ENCODE assay signal across 10 cellular contexts in the genomic region with DNA sequence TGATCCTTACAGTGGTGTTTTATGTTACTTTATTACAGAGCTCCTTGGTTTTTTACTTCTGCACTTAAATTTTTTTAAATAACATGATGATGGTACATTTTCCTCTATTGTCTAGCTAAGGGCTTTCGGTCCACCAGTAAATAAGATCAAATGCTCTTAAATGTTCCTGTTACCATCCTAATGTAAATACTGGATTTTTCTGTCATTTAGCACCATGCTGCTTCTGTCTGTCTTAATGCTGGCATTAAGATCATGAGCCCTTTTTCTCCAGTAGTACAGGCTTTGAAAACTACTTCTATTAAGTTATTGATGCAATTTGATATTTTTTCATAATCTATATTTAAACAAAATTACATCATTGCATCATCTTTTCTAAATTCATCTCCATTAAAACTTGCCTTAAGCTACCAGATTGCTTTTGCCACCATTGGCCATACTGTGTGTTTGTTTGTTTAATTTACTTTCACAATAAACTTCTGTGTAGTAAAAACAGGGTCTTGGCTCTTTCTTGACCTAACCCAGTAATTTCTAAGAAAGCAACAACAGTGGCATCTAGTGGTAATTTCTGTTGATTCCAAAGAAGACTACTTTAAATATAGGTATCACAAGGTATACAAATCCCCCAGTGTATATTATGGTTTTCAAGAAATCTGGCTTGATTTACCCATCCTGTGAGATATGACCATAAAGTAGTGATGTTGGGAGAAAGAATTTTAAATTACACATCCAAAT. TPM values are rescaled to one million over a fixed set of nuclear protein-coding genes. Genes with fewer than 3 reads are reported as not detected.
DNase-seq lines count a peak whose midpoint lies in the region; ATAC-seq, FAIRE-seq and TF ChIP-seq lines count a peak whose summit lies in the region.
"Had no signal": no experiment of that assay in that cellular context is flagged by ENCODE, and none has a peak within 500 bp of the region (broad histone marks: within the 10 kb centered on the region; RNA-seq: fewer than 3 reads in every experiment).

No MANE protein-coding gene starts in this region.

- H3K4me1 ChIP-seq in PC-9 (replicated peaks; ENCODE audit: insufficient read depth) (no peaks in the 10 kb centered on the region), fibroblast of lung (ENCODE audit: control insufficient read depth, extremely low read depth, insufficient read depth, low read length) (peaks cover 4% of the 10 kb centered on the region), pancreas (peaks cover 0 to 4% (median 0%) of the 10 kb centered on the region in 3 donors), upper lobe of left lung (peaks cover 0 to 12% (median 6%) of the 10 kb centered on the region in 4 donors)

- no peak for DNase-seq in natural killer cell treated with Interleukin-12 subunit alpha and Interleukin-12 subunit beta and Interleukin-15 and Interleukin-18, amount 100 ng/mL, for 72 hours (ENCODE audit: low spot score)
- DNase-seq in natural killer cell (no peak), PC-9 (no peak), fibroblast of lung (ENCODE audit: low read depth in 2 of 2) (peak; percentile 35 to 70), NCI-H446 treated with DMSO at 0.1 percent for 48 hours (lab: John Stamatoyannopoulos, UW) (no peak), pancreas (no peak), upper lobe of left lung (no peak)
- DNase-seq in activated effector memory CD4-positive, alpha-beta T cell treated with anti-CD3 and anti-CD28 coated beads, Interleukin-2, amount 50 U/mL, for 16 hours, result no peak
- DNase-seq: cortex of kidney, T-cell had no signal

- H2AFZ ChIP-seq in PC-9 (no peak overlapping the region), fibroblast of lung (ENCODE audit: low read length) (no peak overlapping the region)

- peak overlapping the region; percentile 13 to 23 for H3K27ac Mint-ChIP-seq in natural killer cell treated with Interleukin-12 subunit alpha and Interleukin-12 subunit beta and Interleukin-15 and Interleukin-18, amount 100 ng/mL, for 72 hours
- no peak overlapping the region for H3K27ac Mint-ChIP-seq in natural killer cell
- H3K27ac Mint-ChIP-seq: T-cell had no signal

- peaks cover 4% of the 10 kb centered on the region for H3K36me3 Mint-ChIP-seq in natural killer cell treated with Interleukin-12 subunit alpha and Interleukin-12 subunit beta and Interleukin-15 and Interleukin-18, amount 100 ng/mL, for 72 hours
- H3K36me3 Mint-ChIP-seq in natural killer cell, result no peaks in the 10 kb centered on the region

- H4K20me1 ChIP-seq in PC-9 (ENCODE audit: insufficient read depth), result no peaks in the 10 kb centered on the region
- H4K20me1 ChIP-seq in fibroblast of lung (ENCODE audit: control insufficient read depth, extremely low read depth, insufficient read depth, low read length), result no peaks in the 10 kb centered on the region

- H3K79me2 ChIP-seq in PC-9 (ENCODE audit: low read depth) (no peaks in the 10 kb centered on the region), fibroblast of lung (ENCODE audit: control insufficient read depth, insufficient read depth, low read length) (no peaks in the 10 kb centered on the region)

- no peak overlapping the region for H3K4me3 Mint-ChIP-seq in natural killer cell treated with Interleukin-12 subunit alpha and Interleukin-12 subunit beta and Interleukin-15 and Interleukin-18, amount 100 ng/mL, for 72 hours
- H3K4me3 Mint-ChIP-seq in natural killer cell, result no peak overlapping the region
- H3K4me3 Mint-ChIP-seq: T-cell had no signal

- no peak overlapping the region for H3K4me2 ChIP-seq in PC-9
- H3K4me2 ChIP-seq in fibroblast of lung (ENCODE audit: extremely low read depth, insufficient read depth, low read length), result no peak overlapping the region

- H3K4me3 ChIP-seq in PC-9, result no peak overlapping the region
- H3K4me3 ChIP-seq in fibroblast of lung (replicated peaks in 1 of 4; ENCODE audit: control extremely low read depth in 1 of 4, insufficient read depth in 1 of 4, low read depth in 3 of 4, low read length in 4 of 4), result no peak overlapping the region
- no peak overlapping the region for H3K4me3 ChIP-seq in pancreas
- H3K4me3 ChIP-seq in upper lobe of left lung, result no peak overlapping the region

- intact Hi-C loops in natural killer cell (cut with micrococcal nuclease) (loop anchor here (2.0 to 10.0 kb wide), 2 partner anchors 86 to 124 kb away; no protein-coding TSS in a partner anchor), PC-9 (cut with micrococcal nuclease; ENCODE audit: unreplicated experiment) (loop anchor here (2.0 kb wide), 1 partner anchor 124 kb away; no protein-coding TSS in a partner anchor), pancreas (cut with DNase I) (no loop called here)

- H3K27me3 Mint-ChIP-seq in natural killer cell treated with Interleukin-12 subunit alpha and Interleukin-12 subunit beta and Interleukin-15 and Interleukin-18, amount 100 ng/mL, for 72 hours, result no peaks in the 10 kb centered on the region
- H3K27me3 Mint-ChIP-seq in natural killer cell (ENCODE audit: low read depth in 2 of 2), result no peaks in the 10 kb centered on the region
- H3K27me3 Mint-ChIP-seq: T-cell had no signal

- H3K36me3 ChIP-seq in PC-9 (ENCODE audit: low read depth) (0 out of 2 replicates have a peak, but pooled peaks cover 13% of the 10 kb centered on the region), fibroblast of lung (ENCODE audit: control insufficient read depth, insufficient read depth, low read length) (no peaks in the 10 kb centered on the region), pancreas (peaks cover 0 to 5% (median 0%) of the 10 kb centered on the region in 3 donors), upper lobe of left lung (peaks cover 0 to 19% (median 3%) of the 10 kb centered on the region in 4 donors)

- 96 to 97% methylated on average over 1 of the region's 1 CpG for WGBS in pancreas, 2 donors
- WGBS in upper lobe of left lung, 2 donors, result 93 to 95% methylated on average over 1 of the region's 1 CpG

- no peak for TF ChIP-seq EP300 in upper lobe of left lung (IDR thresholded peaks at IDR 0.05)

- no peak overlapping the region for H3K9ac ChIP-seq in fibroblast of lung (ENCODE audit: insufficient read depth, low read length)

- no peak overlapping the region for H3K27ac ChIP-seq in PC-9
- no peak overlapping the region for H3K27ac ChIP-seq in fibroblast of lung (ENCODE audit: insufficient read depth, low read length)
- no peak overlapping the region for H3K27ac ChIP-seq in pancreas
- no peak overlapping the region for H3K27ac ChIP-seq in upper lobe of left lung

- FAIRE-seq in pancreas (lab: Jason Lieb, UNC), result no peak

- H3K9me3 ChIP-seq in PC-9 (ENCODE audit: insufficient read depth, low read depth), result no peaks in the 10 kb centered on the region
- H3K9me3 ChIP-seq in fibroblast of lung (ENCODE audit: control insufficient read depth, insufficient read depth, low read depth, low read length), result no peaks in the 10 kb centered on the region
- H3K9me3 ChIP-seq in pancreas, result no peaks in the 10 kb centered on the region
- no peaks in the 10 kb centered on the region for H3K9me3 ChIP-seq in upper lobe of left lung

- TF ChIP-seq CTCF in natural killer cell (IDR thresholded peaks at IDR 0.05) (no peak), PC-9 (conservative IDR thresholded peaks at IDR 0.05) (peak; percentile 61), fibroblast of lung (conservative IDR thresholded peaks at IDR 0.05 in 1 of 2, IDR thresholded peaks at IDR 0.05 in 1 of 2; ENCODE audit: low read depth in 1 of 2, low read length in 2 of 2) (peak in 1 of 2 donors; percentile 44), pancreas (IDR thresholded peaks at IDR 0.05) (no peak), upper lobe of left lung (IDR thresholded peaks at IDR 0.05) (peak in 1 of 6 experiments; percentile 9)

- POLR2A ChIA-PET in PC-9 (lab: Charles Lee; ENCODE audit: unreplicated experiment), result no interaction called here

- ATAC-seq in natural killer cell treated with Interleukin-12 subunit alpha and Interleukin-12 subunit beta and Interleukin-15 and Interleukin-18, amount 100 ng/mL, for 72 hours, result no peak
- ATAC-seq in natural killer cell, result no peak
- ATAC-seq in pancreas, result no peak
- ATAC-seq in upper lobe of left lung (ENCODE audit: low FRiP score in 2 of 2), result no peak

- CTCF ChIA-PET in PC-9 (lab: Charles Lee), result interaction anchor here (0.6 to 1.0 kb wide), 5 partner anchors 15 to 331 kb away, joined by 3 to 6 read pairs (median 4); no protein-coding TSS in a partner anchor

- peaks cover 44% of the 10 kb centered on the region for H3F3A ChIP-seq in PC-9 (ENCODE audit: insufficient read depth, low read depth)

- H3K9me3 Mint-ChIP-seq in natural killer cell treated with Interleukin-12 subunit alpha and Interleukin-12 subunit beta and Interleukin-15 and Interleukin-18, amount 100 ng/mL, for 72 hours, result no peaks in the 10 kb centered on the region
- H3K9me3 Mint-ChIP-seq in natural killer cell, result no peaks in the 10 kb centered on the region
- H3K9me3 Mint-ChIP-seq: T-cell had no signal

- H3K27me3 ChIP-seq in PC-9 (ENCODE audit: insufficient read depth, low read depth) (no peaks in the 10 kb centered on the region), fibroblast of lung (ENCODE audit: control insufficient read depth, insufficient read depth, low read length) (no peaks in the 10 kb centered on the region), pancreas (no peaks in the 10 kb centered on the region), upper lobe of left lung (no peaks in the 10 kb centered on the region)

- TF ChIP-seq POLR2A in upper lobe of left lung (IDR thresholded peaks at IDR 0.05), result no peak

- H3K4me1 Mint-ChIP-seq in natural killer cell treated with Interleukin-12 subunit alpha and Interleukin-12 subunit beta and Interleukin-15 and Interleukin-18, amount 100 ng/mL, for 72 hours (ENCODE audit: low read depth in 2 of 2), result no peaks in the 10 kb centered on the region
- H3K4me1 Mint-ChIP-seq in natural killer cell, result no peaks in the 10 kb centered on the region

- BruUV-seq in PC-9 (replicated peaks; lab: Mats Ljungman, UMichigan), result no TSS peak

- H3K9me2 ChIP-seq in PC-9 (ENCODE audit: insufficient read depth), result no peaks in the 10 kb centered on the region

RNA-seq across cellular contexts. Expression of gene PHAF1, which starts 9.0 kb away (rescaled TPM):
- total RNA-seq in natural killer cell treated with Interleukin-12 subunit alpha and Interleukin-12 subunit beta and Interleukin-15 and Interleukin-18, amount 100 ng/mL, for 72 hours, result 10 to 100 TPM; 14.3 to 26.7 TPM
- total RNA-seq in natural killer cell (10 to 100 TPM; 17.0 to 22.4 (median 22.0) TPM), PC-9 (2021) (19.5 and 21.1 TPM in 2 replicates), fibroblast of lung (15.2 and 18.3 TPM in 2 replicates), pancreas (1 to 10 TPM; 2.8 to 7.3 (median 4.2) TPM), upper lobe of left lung (10 to 100 TPM; 16.0 to 32.3 (median 21.9) TPM)
- polyA plus RNA-seq in fibroblast of lung (21.5 and 23.0 TPM in 2 replicates), pancreas (1 to 10 TPM; 6.1 to 8.9 TPM)
- polyA plus RNA-seq in fibroblast of lung (2012), result 10.4 and 12.9 TPM in 2 replicates
- 26.2 and 46.4 TPM in 2 replicates for polyA minus RNA-seq in fibroblast of lung (ENCODE audit: low replicate concordance)

RNA-seq across cellular contexts. Expression of gene B3GNT9, which starts 50.1 kb away (rescaled TPM):
- 1 to 10 TPM; 3.3 to 3.8 TPM for total RNA-seq in natural killer cell treated with Interleukin-12 subunit alpha and Interleukin-12 subunit beta and Interleukin-15 and Interleukin-18, amount 100 ng/mL, for 72 hours
- 1 to 10 TPM in 2 of 3 donors, under 1 TPM in 1; 0.80 to 1.3 (median 1.0) TPM for total RNA-seq in natural killer cell
- 4.0 and 4.2 TPM in 2 replicates for total RNA-seq in PC-9 (2021)
- total RNA-seq in fibroblast of lung, result 29.3 and 34.7 TPM in 2 replicates
- polyA plus RNA-seq in fibroblast of lung, result 23.2 and 29.6 TPM in 2 replicates
- polyA plus RNA-seq in fibroblast of lung (2012), result 22.4 and 27.8 TPM in 2 replicates
- 25.6 and 34.6 TPM in 2 replicates for polyA minus RNA-seq in fibroblast of lung (ENCODE audit: low replicate concordance)
- 1 to 10 TPM; 1.8 to 5.1 (median 3.5) TPM for total RNA-seq in pancreas
- 1 to 10 TPM; 3.0 to 9.3 TPM for polyA plus RNA-seq in pancreas
- total RNA-seq in upper lobe of left lung, result 10 to 100 TPM in 5 of 6 donors, 1 to 10 TPM in 1; 6.3 to 20.8 (median 17.7) TPM

RNA-seq across cellular contexts. Expression of gene TRADD, which starts 59.0 kb away (rescaled TPM):
- total RNA-seq in natural killer cell treated with Interleukin-12 subunit alpha and Interleukin-12 subunit beta and Interleukin-15 and Interleukin-18, amount 100 ng/mL, for 72 hours, result 10 to 100 TPM; 38.5 to 51.2 TPM
- total RNA-seq in natural killer cell (10 to 100 TPM; 15.2 to 27.5 (median 26.8) TPM), PC-9 (2021) (38.0 and 50.3 TPM in 2 replicates), fibroblast of lung (18.0 and 20.8 TPM in 2 replicates), pancreas (10 to 100 TPM in 4 of 6 donors, 1 to 10 TPM in 2; 9.4 to 17.4 (median 11.5) TPM), upper lobe of left lung (10 to 100 TPM; 29.9 to 49.2 (median 35.6) TPM)
- polyA plus RNA-seq in fibroblast of lung (5.8 and 7.6 TPM in 2 replicates), pancreas (10 to 100 TPM; 21.3 to 33.3 TPM)
- 15.7 and 18.8 TPM in 2 replicates for polyA plus RNA-seq in fibroblast of lung (2012)
- polyA minus RNA-seq in fibroblast of lung (ENCODE audit: low replicate concordance), result 7.0 and 10.2 TPM in 2 replicates

RNA-seq across cellular contexts. Expression of gene FBXL8, which starts 59.0 kb away (rescaled TPM):
- total RNA-seq in natural killer cell treated with Interleukin-12 subunit alpha and Interleukin-12 subunit beta and Interleukin-15 and Interleukin-18, amount 100 ng/mL, for 72 hours, result 10 to 100 TPM; 15.3 to 16.8 TPM
- total RNA-seq in natural killer cell (1 to 10 TPM; 5.2 to 8.3 (median 6.3) TPM), PC-9 (2021) (53.2 and 54.4 TPM in 2 replicates), fibroblast of lung (9.8 and 10.4 TPM in 2 replicates), pancreas (10 to 100 TPM; 12.9 to 31.7 (median 24.2) TPM), upper lobe of left lung (100 to 1,000 TPM in 1 of 6 donors, 10 to 100 TPM in 5; 24.0 to 114 (median 28.5) TPM)
- polyA plus RNA-seq in fibroblast of lung (2.4 and 4.0 TPM in 2 replicates), pancreas (10 to 100 TPM; 41.6 to 86.2 TPM)
- polyA plus RNA-seq in fibroblast of lung (2012), result 5.8 and 7.9 TPM in 2 replicates
- 0.70 and 2.3 TPM in 2 replicates for polyA minus RNA-seq in fibroblast of lung (ENCODE audit: low replicate concordance)

Comparison
In these comparisons a context has a peak if more than half of its experiments do, and no peak if none do; other contexts are left out.
1. H3K27ac Mint-ChIP-seq: peak in natural killer cell treated with Interleukin-12 subunit alpha and Interleukin-12 subunit beta and Interleukin-15 and Interleukin-18, amount 100 ng/mL, for 72 hours (2 of 2); none in natural killer cell (0 of 2).
2. DNase-seq: peak in fibroblast of lung (2 of 2); none in natural killer cell treated with Interleukin-12 subunit alpha and Interleukin-12 subunit beta and Interleukin-15 and Interleukin-18, amount 100 ng/mL, for 72 hours (single experiment), natural killer cell (single experiment), PC-9 (0 of 2), NCI-H446 treated with DMSO at 0.1 percent for 48 hours (single experiment), activated effector memory CD4-positive, alpha-beta T cell treated with anti-CD3 and anti-CD28 coated beads, Interleukin-2, amount 50 U/mL, for 16 hours (single experiment), pancreas (0 of 6) and upper lobe of left lung (0 of 2).
3. intact Hi-C loops: an anchor here in natural killer cell (2.0 to 10.0 kb wide) and PC-9 (2.0 kb wide); none called in pancreas.